Comparison of ENCODE assay signal across 17 cellular contexts in genomic region chr12:77559400-77560074, GRCh38.
DNase-seq lines count a peak whose midpoint lies in the region; ATAC-seq and TF ChIP-seq lines count a peak whose summit lies in the region.
"Had no signal": no experiment of that assay in that cellular context is flagged by ENCODE, and none has a peak within 500 bp of the region (broad histone marks: within the 10 kb centered on the region; RNA-seq: fewer than 3 reads in every experiment).

No MANE protein-coding gene starts in this region.

- H2BK15ac ChIP-seq in neuronal stem cell (ENCODE audit: low read length), result no peak overlapping the region

- in situ Hi-C loops in brain microvascular endothelial cell (cut with HindIII; ENCODE audit: low pct_ligation_motif_present, low sequenced_read_pairs), result no loop called here

- H3K14ac ChIP-seq in neuronal stem cell (ENCODE audit: low read length), result no peak overlapping the region

- H4K8ac ChIP-seq in neuronal stem cell (ENCODE audit: low read depth, low read length), result no peak overlapping the region

- peak overlapping the region; percentile 63 for H2AK5ac ChIP-seq in neuronal stem cell (ENCODE audit: low read depth, low read length)

- H3K9me3 Mint-ChIP-seq in stimulated activated memory B cell treated with anti-CD40 and anti-IgM and Interleukin-4, amounts not matched to agents 10 μg/mL and 1 μg/mL and 100 μg/mL, for 72 hours, result peaks cover 4% of the 10 kb centered on the region

- H3K27ac Mint-ChIP-seq in stimulated activated memory B cell treated with anti-CD40 and anti-IgM and Interleukin-4, amounts not matched to agents 10 μg/mL and 1 μg/mL and 100 μg/mL, for 72 hours, result no peak overlapping the region
- H3K27ac Mint-ChIP-seq: CD4-positive, alpha-beta memory T cell had no signal

- H3K4me3 Mint-ChIP-seq in stimulated activated memory B cell treated with anti-CD40 and anti-IgM and Interleukin-4, amounts not matched to agents 10 μg/mL and 1 μg/mL and 100 μg/mL, for 72 hours, result no peak overlapping the region
- H3K4me3 Mint-ChIP-seq: CD4-positive, alpha-beta memory T cell had no signal

- no peaks in the 10 kb centered on the region for H3K4me1 ChIP-seq in neuronal stem cell (ENCODE audit: control insufficient read depth in 2 of 2, insufficient read depth in 1 of 2, low read depth in 1 of 2, low read length in 2 of 2)
- H3K4me1 ChIP-seq: A549 had no signal

- H3K23ac ChIP-seq in neuronal stem cell (ENCODE audit: low read depth, low read length, poor library complexity), result no peak overlapping the region

- H3K9me3 ChIP-seq in neuronal stem cell (replicated peaks in 1 of 2; ENCODE audit: control insufficient read depth in 2 of 2, insufficient read depth in 1 of 2, low read depth in 1 of 2, low read length in 2 of 2), result peaks cover 0 to 5% of the 10 kb centered on the region in 2 donors
- H3K9me3 ChIP-seq: A549 had no signal

- H3K36me3 Mint-ChIP-seq in stimulated activated memory B cell treated with anti-CD40 and anti-IgM and Interleukin-4, amounts not matched to agents 10 μg/mL and 1 μg/mL and 100 μg/mL, for 72 hours, result no peaks in the 10 kb centered on the region
- H3K36me3 Mint-ChIP-seq: CD4-positive, alpha-beta memory T cell had no signal

- peak overlapping the region; percentile 46 for H3K18ac ChIP-seq in neuronal stem cell (ENCODE audit: low read length)

- DNase-seq in cardiac septum (ENCODE audit: low spot score), result peak; percentile 71
- no peak for DNase-seq in left cardiac atrium
- DNase-seq in neuronal stem cell (ENCODE audit: low spot score), result no peak
- DNase-seq in brain microvascular endothelial cell, result no peak
- no peak for DNase-seq in activated CD8-positive, alpha-beta memory T cell treated with anti-CD3 and anti-CD28 coated beads for 24 hours
- DNase-seq in NCI-H1105 treated with DMSO at 0.1 percent for 48 hours (lab: John Stamatoyannopoulos, UW), result no peak
- DNase-seq: AML-193; CD4-positive, alpha-beta memory T cell; DMS153; DMS79; GDM1; GM23248; HCEC 1CT had no signal

- no CpG with 5 or more reads among the region's 12 CpGs for WGBS in neuronal stem cell (ENCODE audit: extremely low coverage in 2 of 2, insufficient read length in 2 of 2, insufficient replicate concordance in 1 of 2), 2 donors

- H3K27me3 ChIP-seq in neuronal stem cell (ENCODE audit: control insufficient read depth in 3 of 3, insufficient read depth in 3 of 3, low read depth in 1 of 3, low read length in 3 of 3), result no peaks in the 10 kb centered on the region
- no peaks in the 10 kb centered on the region for H3K27me3 ChIP-seq in brain microvascular endothelial cell (replicated peaks)

- H3K27me3 Mint-ChIP-seq in stimulated activated memory B cell treated with anti-CD40 and anti-IgM and Interleukin-4, amounts not matched to agents 10 μg/mL and 1 μg/mL and 100 μg/mL, for 72 hours, result no peaks in the 10 kb centered on the region
- H3K27me3 Mint-ChIP-seq: CD4-positive, alpha-beta memory T cell had no signal

- H3K4me1 Mint-ChIP-seq in stimulated activated memory B cell treated with anti-CD40 and anti-IgM and Interleukin-4, amounts not matched to agents 10 μg/mL and 1 μg/mL and 100 μg/mL, for 72 hours, result no peaks in the 10 kb centered on the region
- H3K4me1 Mint-ChIP-seq: CD4-positive, alpha-beta memory T cell had no signal

- no peak overlapping the region for H3K4me2 ChIP-seq in neuronal stem cell (ENCODE audit: insufficient read depth, low read length, poor library complexity, severe bottlenecking)
- H3K4me2 ChIP-seq: A549 had no signal

- no peak overlapping the region for H3K4me3 ChIP-seq in neuronal stem cell (ENCODE audit: low read length in 2 of 2)
- no peak overlapping the region for H3K4me3 ChIP-seq in brain microvascular endothelial cell (ENCODE audit: low read depth, low read length)
- H3K4me3 ChIP-seq: A549, GM23248 had no signal

- H3K36me3 ChIP-seq in neuronal stem cell (replicated peaks in 1 of 2; ENCODE audit: control insufficient read depth in 2 of 2, insufficient read depth in 2 of 2, low read length in 2 of 2), result no peaks in the 10 kb centered on the region
- no peaks in the 10 kb centered on the region for H3K36me3 ChIP-seq in brain microvascular endothelial cell (replicated peaks)

- no peak overlapping the region for H2AFZ ChIP-seq in neuronal stem cell (ENCODE audit: low read length)
- H2AFZ ChIP-seq: GM23248 had no signal

- H4K91ac ChIP-seq in neuronal stem cell (ENCODE audit: low read depth, low read length, poor library complexity), result no peak overlapping the region

- H3K4ac ChIP-seq in neuronal stem cell (ENCODE audit: low read length), result no peak overlapping the region

- H2BK5ac ChIP-seq in neuronal stem cell (ENCODE audit: low read length), result no peak overlapping the region

- H2BK120ac ChIP-seq in neuronal stem cell (ENCODE audit: low read depth, low read length), result no peak overlapping the region

- no peak overlapping the region for H3K27ac ChIP-seq in neuronal stem cell (replicated peaks; ENCODE audit: low read length)
- H3K27ac ChIP-seq in brain microvascular endothelial cell, result no peak overlapping the region
- H3K27ac ChIP-seq: 22Rv1, A549, C4-2B, GM23248 had no signal

- intact Hi-C loops in cardiac septum (cut with DNase I) (no loop called here), left cardiac atrium (cut with DNase I) (no loop called here)

- no peaks in the 10 kb centered on the region for H3K79me1 ChIP-seq in neuronal stem cell (ENCODE audit: low read depth, low read length)

- no peak overlapping the region for H3K9ac ChIP-seq in neuronal stem cell (ENCODE audit: low read depth, low read length, poor library complexity)
- H3K9ac ChIP-seq: GM23248 had no signal

- no peak for ATAC-seq in left cardiac atrium
- peak; percentile 24 for ATAC-seq in stimulated activated memory B cell treated with anti-CD40 and anti-IgM and Interleukin-4, amounts not matched to agents 10 μg/mL and 1 μg/mL and 100 μg/mL, for 72 hours

- no peak overlapping the region for H2BK12ac ChIP-seq in neuronal stem cell (ENCODE audit: low read length)

- TF ChIP-seq CTCF in brain microvascular endothelial cell (IDR thresholded peaks at IDR 0.05; ENCODE audit: low read depth, low read length, missing control alignments), result no peak
